ENCODE assay signal across 1 cellular context in genomic region chr3:9903904-9904303, GRCh38.
TF ChIP-seq lines count a peak whose summit lies in the region.

No MANE protein-coding gene starts in this region.

TF ChIP-seq in HepG2, 621 proteins besides CTCF, POLR2A, EP300 and RAD21:
- TF ChIP-seq, protein P1, sequence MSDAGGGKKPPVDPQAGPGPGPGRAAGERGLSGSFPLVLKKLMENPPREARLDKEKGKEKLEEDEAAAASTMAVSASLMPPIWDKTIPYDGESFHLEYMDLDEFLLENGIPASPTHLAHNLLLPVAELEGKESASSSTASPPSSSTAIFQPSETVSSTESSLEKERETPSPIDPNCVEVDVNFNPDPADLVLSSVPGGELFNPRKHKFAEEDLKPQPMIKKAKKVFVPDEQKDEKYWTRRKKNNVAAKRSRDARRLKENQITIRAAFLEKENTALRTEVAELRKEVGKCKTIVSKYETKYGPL (CRISPR knock-in tag; IDR thresholded peaks at IDR 0.05): no peak
- TF ChIP-seq ZNF878 (CRISPR knock-in tag; IDR thresholded peaks at IDR 0.05) (no peak), EHMT2 (IDR thresholded peaks at IDR 0.05; ENCODE audit: borderline replicate concordance, low read depth, low read length) (no peak), ISX (CRISPR knock-in tag; conservative IDR thresholded peaks at IDR 0.05) (no peak), NCOA2 (CRISPR knock-in tag; IDR thresholded peaks at IDR 0.05) (no peak), ZNF30 (CRISPR knock-in tag; IDR thresholded peaks at IDR 0.05) (no peak)
- TF ChIP-seq, protein P2, sequence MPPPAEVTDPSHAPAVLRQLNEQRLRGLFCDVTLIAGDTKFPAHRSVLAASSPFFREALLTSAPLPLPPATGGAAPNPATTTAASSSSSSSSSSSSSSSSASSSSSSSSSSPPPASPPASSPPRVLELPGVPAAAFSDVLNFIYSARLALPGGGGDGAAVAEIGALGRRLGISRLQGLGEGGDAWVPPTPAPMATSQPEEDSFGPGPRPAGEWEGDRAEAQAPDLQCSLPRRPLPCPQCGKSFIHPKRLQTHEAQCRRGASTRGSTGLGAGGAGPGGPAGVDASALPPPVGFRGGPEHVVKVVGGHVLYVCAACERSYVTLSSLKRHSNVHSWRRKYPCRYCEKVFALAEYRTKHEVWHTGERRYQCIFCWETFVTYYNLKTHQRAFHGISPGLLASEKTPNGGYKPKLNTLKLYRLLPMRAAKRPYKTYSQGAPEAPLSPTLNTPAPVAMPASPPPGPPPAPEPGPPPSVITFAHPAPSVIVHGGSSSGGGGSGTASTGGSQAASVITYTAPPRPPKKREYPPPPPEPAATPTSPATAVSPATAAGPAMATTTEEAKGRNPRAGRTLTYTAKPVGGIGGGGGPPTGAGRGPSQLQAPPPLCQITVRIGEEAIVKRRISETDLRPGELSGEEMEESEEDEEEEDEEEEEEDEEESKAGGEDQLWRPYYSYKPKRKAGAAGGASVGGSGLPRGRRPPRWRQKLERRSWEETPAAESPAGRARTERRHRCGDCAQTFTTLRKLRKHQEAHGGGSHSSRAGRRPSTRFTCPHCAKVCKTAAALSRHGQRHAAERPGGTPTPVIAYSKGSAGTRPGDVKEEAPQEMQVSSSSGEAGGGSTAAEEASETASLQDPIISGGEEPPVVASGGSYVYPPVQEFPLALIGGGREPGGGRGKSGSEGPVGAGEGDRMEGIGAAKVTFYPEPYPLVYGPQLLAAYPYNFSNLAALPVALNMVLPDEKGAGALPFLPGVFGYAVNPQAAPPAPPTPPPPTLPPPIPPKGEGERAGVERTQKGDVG (CRISPR knock-in tag; IDR thresholded peaks at IDR 0.05; ENCODE audit: borderline replicate concordance): no peak
